ENCODE assay signal across 10 cellular contexts in the genomic region with DNA sequence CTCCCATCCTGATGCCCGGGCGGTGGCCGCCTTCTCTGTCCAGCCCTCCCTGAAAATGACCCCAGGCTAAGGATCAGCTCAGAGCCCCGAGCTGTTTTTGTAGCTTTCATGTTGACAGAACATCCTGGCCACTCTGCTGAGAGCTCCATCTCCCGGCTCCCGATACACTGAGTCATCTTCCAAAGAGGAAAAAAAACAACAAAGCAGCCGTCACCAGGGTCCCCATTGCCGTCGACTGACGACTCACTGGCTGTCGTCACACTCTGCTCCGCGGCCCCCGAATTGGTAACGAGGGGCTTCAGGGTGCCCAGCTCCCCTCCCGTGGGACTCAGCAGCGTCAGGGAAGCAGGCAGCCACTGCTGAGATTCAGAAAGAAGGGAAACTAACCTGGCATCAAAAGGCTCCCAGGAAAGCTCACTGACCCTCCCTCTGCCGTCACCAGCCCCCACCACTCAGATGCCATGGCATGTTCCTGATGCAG.
DNase-seq lines count a peak whose midpoint lies in the region; ATAC-seq, FAIRE-seq and TF ChIP-seq lines count a peak whose summit lies in the region.
"Had no signal": no experiment of that assay in that cellular context is flagged by ENCODE, and none has a peak within 500 bp of the region (broad histone marks: within the 10 kb centered on the region; RNA-seq: fewer than 3 reads in every experiment).

No MANE protein-coding gene starts in this region.

- H3K9me2 ChIP-seq in hepatocyte (replicated peaks; ENCODE audit: insufficient read depth) = no peaks in the 10 kb centered on the region

- H3K27me3 Mint-ChIP-seq in astrocyte (ENCODE audit: low read depth, unreplicated experiment) = no peaks in the 10 kb centered on the region

- H3K4me3 ChIP-seq in astrocyte (ENCODE audit: insufficient read depth, low read depth, low read length) = peak overlapping the region; percentile 34
- H3K4me3 ChIP-seq in hepatocyte = no peak overlapping the region

- FAIRE-seq in astrocyte (lab: Jason Lieb, UNC) = no peak

- H3K9me3 ChIP-seq in astrocyte (ENCODE audit: insufficient read depth, low read depth, low read length) (no peaks in the 10 kb centered on the region), hepatocyte (ENCODE audit: low read depth) (no peaks in the 10 kb centered on the region)

- no peaks in the 10 kb centered on the region for H4K20me1 ChIP-seq in astrocyte (ENCODE audit: insufficient read depth, low read length)
- no peaks in the 10 kb centered on the region for H4K20me1 ChIP-seq in hepatocyte (ENCODE audit: insufficient read depth, poor library complexity, severe bottlenecking)

- H3K27ac ChIP-seq in astrocyte (ENCODE audit: low read depth, low read length) (no peak overlapping the region), hepatocyte (no peak overlapping the region)

- H3K4me1 Mint-ChIP-seq in astrocyte (ENCODE audit: low read depth, unreplicated experiment) = peaks cover 42% of the 10 kb centered on the region
- H3K4me1 Mint-ChIP-seq in stimulated activated effector memory CD8-positive, alpha-beta T cell treated with anti-CD3 and anti-CD28 coated beads, Interleukin-12 subunit alpha, Interleukin-12 subunit beta, amount 100 ng/mL, for 72 hours = peaks cover 82% of the 10 kb centered on the region

- WGBS in hepatocyte (ENCODE audit: low lambda C conversion rate, missing lambda C conversion rate) = 59% methylated on average over 18 of the region's 18 CpGs

- no peaks in the 10 kb centered on the region for H3K27me3 ChIP-seq in astrocyte (ENCODE audit: insufficient read depth, low read length)
- H3K27me3 ChIP-seq in hepatocyte = no peaks in the 10 kb centered on the region

- TF ChIP-seq CTCF in astrocyte (IDR thresholded peaks at IDR 0.05; ENCODE audit: insufficient read depth, low read depth, low read length) = no peak
- TF ChIP-seq CTCF in hepatocyte (IDR thresholded peaks at IDR 0.05; ENCODE audit: poor library complexity) = no peak

- peak overlapping the region; percentile 47 for H3K9ac ChIP-seq in astrocyte (ENCODE audit: low read length)

- H3K79me2 ChIP-seq in astrocyte (ENCODE audit: insufficient read depth, low read length) (no peaks in the 10 kb centered on the region), hepatocyte (peaks cover 20% of the 10 kb centered on the region)

- DNase-seq in GM03348 (ENCODE audit: low spot score) (peak; percentile 53), astrocyte (ENCODE audit: low read depth) (peak; percentile 35), hepatocyte (ENCODE audit: low spot score) (peak; percentile 18), iPS-NIHi11 (ENCODE audit: low spot score) (no peak)
- DNase-seq in stimulated activated effector memory CD8-positive, alpha-beta T cell treated with anti-CD3 and anti-CD28 coated beads, Interleukin-12 subunit alpha, Interleukin-12 subunit beta, amount 100 ng/mL, for 72 hours (ENCODE audit: low spot score in 2 of 2) = no peak
- DNase-seq: immature natural killer cell; stimulated activated CD4-positive, alpha-beta T cell treated with anti-CD3 and anti-CD28 coated beads, Interleukin-4, amount 100 ng/mL, for 24 hours had no signal

- H3K36me3 Mint-ChIP-seq in astrocyte (ENCODE audit: low read depth, unreplicated experiment) = peaks cover 8% of the 10 kb centered on the region
- H3K36me3 Mint-ChIP-seq in stimulated activated effector memory CD8-positive, alpha-beta T cell treated with anti-CD3 and anti-CD28 coated beads, Interleukin-12 subunit alpha, Interleukin-12 subunit beta, amount 100 ng/mL, for 72 hours = peaks cover 60% of the 10 kb centered on the region

- no peak for ATAC-seq in stimulated activated effector memory CD8-positive, alpha-beta T cell treated with anti-CD3 and anti-CD28 coated beads, Interleukin-12 subunit alpha, Interleukin-12 subunit beta, amount 100 ng/mL, for 72 hours
- no peak for ATAC-seq in HG03045 (IDR thresholded peaks at IDR 0.05; ENCODE audit: unreplicated experiment)
- ATAC-seq in HG03520 (IDR thresholded peaks at IDR 0.05; ENCODE audit: unreplicated experiment) = no peak
- ATAC-seq in GM21447 (IDR thresholded peaks at IDR 0.05; ENCODE audit: unreplicated experiment) = no peak

- H3K36me3 ChIP-seq in astrocyte (ENCODE audit: insufficient read depth, low read length) = no peaks in the 10 kb centered on the region
- H3K36me3 ChIP-seq in hepatocyte (replicated peaks; ENCODE audit: insufficient read depth, low read depth) = no peaks in the 10 kb centered on the region

- H3K4me3 Mint-ChIP-seq in astrocyte (ENCODE audit: unreplicated experiment) = peak overlapping the region; percentile 60
- no peak overlapping the region for H3K4me3 Mint-ChIP-seq in stimulated activated effector memory CD8-positive, alpha-beta T cell treated with anti-CD3 and anti-CD28 coated beads, Interleukin-12 subunit alpha, Interleukin-12 subunit beta, amount 100 ng/mL, for 72 hours
- H3K4me3 Mint-ChIP-seq: immature natural killer cell had no signal

- H3K9me3 Mint-ChIP-seq in astrocyte (ENCODE audit: unreplicated experiment) = no peaks in the 10 kb centered on the region
- no peaks in the 10 kb centered on the region for H3K9me3 Mint-ChIP-seq in stimulated activated effector memory CD8-positive, alpha-beta T cell treated with anti-CD3 and anti-CD28 coated beads, Interleukin-12 subunit alpha, Interleukin-12 subunit beta, amount 100 ng/mL, for 72 hours

- H3K27ac Mint-ChIP-seq in astrocyte (ENCODE audit: unreplicated experiment) = peak overlapping the region; percentile 89
- peak overlapping the region; percentile 15 for H3K27ac Mint-ChIP-seq in stimulated activated effector memory CD8-positive, alpha-beta T cell treated with anti-CD3 and anti-CD28 coated beads, Interleukin-12 subunit alpha, Interleukin-12 subunit beta, amount 100 ng/mL, for 72 hours

- H3K4me1 ChIP-seq in astrocyte (ENCODE audit: insufficient read depth, low read length) (peaks cover 6% of the 10 kb centered on the region), hepatocyte (ENCODE audit: insufficient read depth) (peaks cover 4% of the 10 kb centered on the region)

- H3K4me2 ChIP-seq in astrocyte (ENCODE audit: low read length) = peak overlapping the region; percentile 80
- no peak overlapping the region for H3K4me2 ChIP-seq in hepatocyte

- H2AFZ ChIP-seq in astrocyte (ENCODE audit: low read depth, low read length) = peak overlapping the region; percentile 64
- no peak overlapping the region for H2AFZ ChIP-seq in hepatocyte

Comparison
In these comparisons a context has a peak if more than half of its experiments do, and no peak if none do; other contexts are left out.
1. DNase-seq: peak in GM03348 (single experiment), astrocyte (single experiment) and hepatocyte (single experiment); none in stimulated activated effector memory CD8-positive, alpha-beta T cell treated with anti-CD3 and anti-CD28 coated beads, Interleukin-12 subunit alpha, Interleukin-12 subunit beta, amount 100 ng/mL, for 72 hours (0 of 2) and iPS-NIHi11 (single experiment).